20 cellular contexts compared by ENCODE assay signal in genomic region chr2:64157792-64158191, GRCh38. TPM values are rescaled to one million over a fixed set of nuclear protein-coding genes. Genes with fewer than 3 reads are reported as not detected.
A peak's percentile ranks its signal among the peaks of the same experiment; 100 is the strongest.
DNase-seq lines count a peak whose midpoint lies in the region; ATAC-seq, FAIRE-seq and TF ChIP-seq lines count a peak whose summit lies in the region.
"Had no signal": no experiment of that assay in that cellular context is flagged by ENCODE, and none has a peak within 500 bp of the region (broad histone marks: within the 10 kb centered on the region; RNA-seq: fewer than 3 reads in every experiment).

No MANE protein-coding gene starts in this region.

- ATAC-seq in Right ventricle myocardium inferior (peak; percentile 54), HG02938 (IDR thresholded peaks at IDR 0.05; ENCODE audit: unreplicated experiment) (no peak)

- H3K36me3 ChIP-seq in left ventricle myocardium inferior (no peaks in the 10 kb centered on the region), small intestine (ENCODE audit: control insufficient read depth in 2 of 2, insufficient read depth in 2 of 2, low read length in 2 of 2) (no peaks in the 10 kb centered on the region), suprapubic skin (no peaks in the 10 kb centered on the region)
- H3K36me3 ChIP-seq: prostate gland, tibial nerve had no signal

- peaks cover 7% of the 10 kb centered on the region for H3K4me1 ChIP-seq in left ventricle myocardium inferior
- peaks cover 0 to 2% of the 10 kb centered on the region in 2 donors for H3K4me1 ChIP-seq in small intestine (ENCODE audit: control insufficient read depth in 2 of 2, insufficient read depth in 1 of 2, low read depth in 1 of 2, low read length in 1 of 2)
- peaks cover 2% of the 10 kb centered on the region for H3K4me1 ChIP-seq in suprapubic skin
- H3K4me1 ChIP-seq: prostate gland had no signal

- H3K4me3 ChIP-seq in left ventricle myocardium inferior (no peak overlapping the region), cardiac fibroblast (replicated peaks in 1 of 2; ENCODE audit: low read depth in 2 of 2, low read length in 2 of 2) (no peak overlapping the region), small intestine (ENCODE audit: low read depth in 1 of 2, low read length in 2 of 2) (no peak overlapping the region), suprapubic skin (no peak overlapping the region)
- H3K4me3 ChIP-seq: prostate gland, tibial nerve had no signal

- intact Hi-C loops in Right ventricle myocardium inferior (cut with DNase I) (no loop called here), left ventricle myocardium inferior (cut with micrococcal nuclease) (no loop called here)

- TF ChIP-seq EP300 in suprapubic skin (IDR thresholded peaks at IDR 0.05), result no peak

- no peak for FAIRE-seq in small intestine (lab: Jason Lieb, UNC)
- FAIRE-seq: endothelial cell of umbilical vein, GM12892 had no signal

- no peak for DNase-seq in Right ventricle myocardium inferior (ENCODE audit: missing footprints)
- DNase-seq in left ventricle myocardium inferior, result no peak
- DNase-seq in cardiac fibroblast (ENCODE audit: low read depth in 2 of 2), result peak; percentile 25 to 86
- DNase-seq in kidney tubule cell (ENCODE audit: low spot score), result peak; percentile 30
- peak; percentile 17 for DNase-seq in small intestine
- DNase-seq in suprapubic skin (ENCODE audit: low spot score in 2 of 2), result no peak
- DNase-seq in HK-2 (ENCODE audit: unreplicated experiment), result no peak
- DNase-seq: activated CD4-positive, alpha-beta T cell treated with anti-CD3 and anti-CD28 coated beads, Interleukin-2, amount 10 ng/mL, durations not matched to agents 7 days and 5 days; activated CD8-positive, alpha-beta memory T cell treated with anti-CD3 and anti-CD28 coated beads, Interleukin-2, amount 50 U/mL, for 4 hours; anterior cingulate cortex; DMS153; NCI-H2029; nephron progenitor cell; T-helper 1 cell had no signal

- H3K9me3 ChIP-seq in left ventricle myocardium inferior (replicated peaks), result no peaks in the 10 kb centered on the region
- H3K9me3 ChIP-seq in small intestine (ENCODE audit: control insufficient read depth, low read depth), result no peaks in the 10 kb centered on the region
- H3K9me3 ChIP-seq in suprapubic skin, result no peaks in the 10 kb centered on the region
- H3K9me3 ChIP-seq: prostate gland, tibial nerve had no signal

- no peak overlapping the region for H3K27ac ChIP-seq in left ventricle myocardium inferior (replicated peaks)
- no peak overlapping the region for H3K27ac ChIP-seq in small intestine (ENCODE audit: low read depth in 1 of 2, low read length in 1 of 2)
- H3K27ac ChIP-seq in suprapubic skin, result no peak overlapping the region
- H3K27ac ChIP-seq: C4-2B, prostate gland, tibial nerve had no signal

- H3K27me3 ChIP-seq in left ventricle myocardium inferior (ENCODE audit: low read depth) (no peaks in the 10 kb centered on the region), small intestine (ENCODE audit: control insufficient read depth in 2 of 2, insufficient read depth in 2 of 2, low read length in 2 of 2) (no peaks in the 10 kb centered on the region), suprapubic skin (no peaks in the 10 kb centered on the region)
- H3K27me3 ChIP-seq: tibial nerve had no signal

- TF ChIP-seq CTCF in left ventricle myocardium inferior (IDR thresholded peaks at IDR 0.05; ENCODE audit: borderline replicate concordance), result no peak
- no peak for TF ChIP-seq CTCF in cardiac fibroblast (IDR thresholded peaks at IDR 0.05; ENCODE audit: low read depth, low read length)
- no peak for TF ChIP-seq CTCF in suprapubic skin (IDR thresholded peaks at IDR 0.05)

- no peak for TF ChIP-seq POLR2A in suprapubic skin (IDR thresholded peaks at IDR 0.05)

RNA-seq across cellular contexts. Expression of gene PELI1, which starts 13.6 kb away (rescaled TPM):
- total RNA-seq in Right ventricle myocardium inferior (6.3 TPM), left ventricle myocardium inferior (6.6 TPM), suprapubic skin (10 to 100 TPM; 50.6 to 72.3 (median 59.7) TPM)
- 10 to 100 TPM; 20.5 to 26.6 (median 23.2) TPM for polyA plus RNA-seq in small intestine

Comparison
In these comparisons a context has a peak if more than half of its experiments do, and no peak if none do; other contexts are left out.
1. DNase-seq: peak in cardiac fibroblast (2 of 2), kidney tubule cell (single experiment) and small intestine (single experiment); none in Right ventricle myocardium inferior (single experiment), left ventricle myocardium inferior (single experiment), suprapubic skin (0 of 2) and HK-2 (single experiment).